In genomic region chr3:50156991-50157493, GRCh38 we compare ENCODE assay signal across 10 cellular contexts. TPM values are rescaled to one million over a fixed set of nuclear protein-coding genes. Genes with fewer than 3 reads are reported as not detected.
DNase-seq lines count a peak whose midpoint lies in the region; ATAC-seq and TF ChIP-seq lines count a peak whose summit lies in the region.
"Had no signal": no experiment of that assay in that cellular context is flagged by ENCODE, and none has a peak within 500 bp of the region (broad histone marks: within the 10 kb centered on the region; RNA-seq: fewer than 3 reads in every experiment).

No MANE protein-coding gene starts in this region.

- CTCF ChIA-PET in activated CD4-positive, alpha-beta T cell treated with anti-CD3 and anti-CD28 coated beads for 36 hours (lab: Charles Lee): interaction anchor here (0.7 kb wide), 1 partner anchor 69 kb away, joined by 3 read pairs; no protein-coding TSS in a partner anchor

- H3K9me3 Mint-ChIP-seq in activated CD4-positive, alpha-beta T cell treated with anti-CD3 and anti-CD28 coated beads for 36 hours (ENCODE audit: low read depth): no peaks in the 10 kb centered on the region
- H3K9me3 Mint-ChIP-seq: CD4-positive, alpha-beta memory T cell had no signal

- H3K27me3 ChIP-seq in heart left ventricle (peaks cover 0 to 23% (median 0%) of the 10 kb centered on the region in 9 donors), ectodermal cell (ENCODE audit: control insufficient read depth, insufficient read depth, low read length, poor library complexity, severe bottlenecking) (peaks cover 33% of the 10 kb centered on the region)

- intact Hi-C loops in heart left ventricle (cut with DNase I) (loop anchor here in 1 of 10 donors (2.0 kb wide), 1 partner anchor 32 kb away; no protein-coding TSS in a partner anchor), Right ventricle myocardium inferior (cut with DNase I) (no loop called here)
- intact Hi-C loops in activated CD4-positive, alpha-beta T cell treated with anti-CD3 and anti-CD28 coated beads for 36 hours (cut with DNase I, micrococcal nuclease): loop anchor here (2.0 to 10.0 kb wide), 2 partner anchors 32 to 602 kb away; partner anchors contain the start of gene BSN (in 1 of the 2)

- POLR2A ChIA-PET in activated CD4-positive, alpha-beta T cell treated with anti-CD3 and anti-CD28 coated beads for 36 hours (lab: Charles Lee): no interaction called here

- H3K27ac ChIP-seq in heart left ventricle: peak overlapping the region in 11 of 12 donors; percentile 53 to 92 (median 81)
- H3K27ac ChIP-seq in ectodermal cell (ENCODE audit: insufficient read depth, low read depth, low read length, poor library complexity, severe bottlenecking): no peak overlapping the region
- no peak overlapping the region for H3K27ac ChIP-seq in mesodermal cell (ENCODE audit: low read depth, low read length, severe bottlenecking)
- H3K27ac ChIP-seq in urinary bladder (ENCODE audit: low read depth): peak overlapping the region; percentile 61

- peaks cover 8% of the 10 kb centered on the region for H3K4me1 Mint-ChIP-seq in activated CD4-positive, alpha-beta T cell treated with anti-CD3 and anti-CD28 coated beads for 36 hours

- TF ChIP-seq POLR2A in heart left ventricle (IDR thresholded peaks at IDR 0.05): no peak

- no peak for TF ChIP-seq CTCF in heart left ventricle (IDR thresholded peaks at IDR 0.05)

- 40 to 58% (median 44%) methylated on average over 13 of the region's 13 CpGs for WGBS in heart left ventricle, 4 donors
- 5% methylated on average over 13 of the region's 13 CpGs for WGBS in ectodermal cell, 2 experiments
- 18 to 19% methylated on average over 10 to 11 of the region's 13 CpGs for WGBS in mesodermal cell (ENCODE audit: insufficient coverage in 2 of 2), 2 experiments
- 38% methylated on average over 13 of the region's 13 CpGs for WGBS in urinary bladder

- no peaks in the 10 kb centered on the region for H3K36me3 ChIP-seq in heart left ventricle
- peaks cover 2% of the 10 kb centered on the region for H3K36me3 ChIP-seq in ectodermal cell (ENCODE audit: control insufficient read depth, insufficient read depth, low read length)
- no peaks in the 10 kb centered on the region for H3K36me3 ChIP-seq in mesodermal cell (ENCODE audit: control insufficient read depth, insufficient read depth, low read length)
- no peaks in the 10 kb centered on the region for H3K36me3 ChIP-seq in urinary bladder (ENCODE audit: insufficient read depth)

- H3K4me1 ChIP-seq in heart left ventricle: peaks cover 3 to 72% (median 36%) of the 10 kb centered on the region in 12 donors
- peaks cover 45% of the 10 kb centered on the region for H3K4me1 ChIP-seq in ectodermal cell (ENCODE audit: control insufficient read depth, insufficient read depth, low read length)
- peaks cover 41% of the 10 kb centered on the region for H3K4me1 ChIP-seq in mesodermal cell (ENCODE audit: control insufficient read depth, insufficient read depth, low read length, poor library complexity, severe bottlenecking)
- H3K4me1 ChIP-seq in urinary bladder (ENCODE audit: insufficient read depth): no peaks in the 10 kb centered on the region

- no peaks in the 10 kb centered on the region for H3K36me3 Mint-ChIP-seq in activated CD4-positive, alpha-beta T cell treated with anti-CD3 and anti-CD28 coated beads for 36 hours (ENCODE audit: low read depth)
- H3K36me3 Mint-ChIP-seq: CD4-positive, alpha-beta memory T cell had no signal

- H3K4me3 ChIP-seq in heart left ventricle: peak overlapping the region in 11 of 12 donors; percentile 40 to 79 (median 62)
- peak overlapping the region; percentile 68 for H3K4me3 ChIP-seq in ectodermal cell (ENCODE audit: insufficient read depth, low read depth, low read length)
- peak overlapping the region; percentile 47 for H3K4me3 ChIP-seq in mesodermal cell (ENCODE audit: extremely low read depth, insufficient read depth, low read length, poor library complexity, severe bottlenecking)
- H3K4me3 ChIP-seq in urinary bladder (ENCODE audit: low read depth, low read length): peak overlapping the region; percentile 60

- H3K27me3 Mint-ChIP-seq in activated CD4-positive, alpha-beta T cell treated with anti-CD3 and anti-CD28 coated beads for 36 hours: peaks cover 29% of the 10 kb centered on the region

- no peak overlapping the region for H3K27ac Mint-ChIP-seq in activated CD4-positive, alpha-beta T cell treated with anti-CD3 and anti-CD28 coated beads for 36 hours

- H3K9me3 ChIP-seq in heart left ventricle: no peaks in the 10 kb centered on the region
- H3K9me3 ChIP-seq in ectodermal cell (ENCODE audit: control insufficient read depth, low read length): no peaks in the 10 kb centered on the region
- H3K9me3 ChIP-seq in mesodermal cell (ENCODE audit: control insufficient read depth, low read length): no peaks in the 10 kb centered on the region

- DNase-seq in heart left ventricle (no peak), Right ventricle myocardium inferior (ENCODE audit: missing footprints) (no peak), cortex of kidney (lab: John Stamatoyannopoulos, UW) (no peak), NCI-H1694 (lab: John Stamatoyannopoulos, UW) (no peak)
- no peak for DNase-seq in activated CD4-positive, alpha-beta T cell treated with anti-CD3 and anti-CD28 coated beads for 36 hours

- no peak overlapping the region for H3K4me3 Mint-ChIP-seq in activated CD4-positive, alpha-beta T cell treated with anti-CD3 and anti-CD28 coated beads for 36 hours

- ATAC-seq in heart left ventricle (peak in 1 of 4 donors; percentile 10), Right ventricle myocardium inferior (no peak)
- ATAC-seq in activated CD4-positive, alpha-beta T cell treated with anti-CD3 and anti-CD28 coated beads for 36 hours: no peak

RNA-seq across cellular contexts. Expression of gene SEMA3F, which starts 1.9 kb away (rescaled TPM):
- total RNA-seq in heart left ventricle (10 to 100 TPM in 6 of 9 donors, 1 to 10 TPM in 3; 6.1 to 94.1 (median 11.3) TPM), Right ventricle myocardium inferior (12.3 TPM), urinary bladder (10.8 TPM)
- polyA plus RNA-seq in heart left ventricle (10 to 100 TPM in 1 of 2 donors, 1 to 10 TPM in 1; 9.3 to 23.9 TPM), urinary bladder (35.1 TPM)
- 57.7 TPM for polyA plus RNA-seq in ectodermal cell (2013, experiment 1 of 4)
- polyA plus RNA-seq in ectodermal cell (2013, experiment 2 of 4): 55.4 TPM
- polyA plus RNA-seq in ectodermal cell (2013, experiment 3 of 4): 39.7 TPM
- 41.2 TPM for polyA plus RNA-seq in ectodermal cell (2013, experiment 4 of 4)
- polyA plus RNA-seq in mesodermal cell (2013, experiment 1 of 2): 36.6 TPM
- polyA plus RNA-seq in mesodermal cell (2013, experiment 2 of 2): 29.9 TPM
- under 1 TPM; 0.25 to 0.46 TPM for total RNA-seq in activated CD4-positive, alpha-beta T cell treated with anti-CD3 and anti-CD28 coated beads for 36 hours
- total RNA-seq: CD4-positive, alpha-beta memory T cell had no signal
- polyA plus RNA-seq: CD4-positive, alpha-beta memory T cell had no signal

RNA-seq across cellular contexts. Expression of gene GNAT1, which starts 34.4 kb away (rescaled TPM):
- total RNA-seq in heart left ventricle (under 1 TPM in 1 of 9 donors, not detected in 8; 0.40 TPM), Right ventricle myocardium inferior (not detected), urinary bladder (not detected)
- polyA plus RNA-seq in heart left ventricle (not detected), urinary bladder (not detected)
- polyA plus RNA-seq in ectodermal cell (2013, experiment 1 of 4): not detected
- polyA plus RNA-seq in ectodermal cell (2013, experiment 2 of 4): 0.78 TPM
- polyA plus RNA-seq in ectodermal cell (2013, experiment 3 of 4): not detected
- not detected for polyA plus RNA-seq in ectodermal cell (2013, experiment 4 of 4)
- not detected for polyA plus RNA-seq in mesodermal cell (2013, experiment 1 of 2)
- polyA plus RNA-seq in mesodermal cell (2013, experiment 2 of 2): not detected
- under 1 TPM in 1 of 2 experiments, not detected in 1; 0.14 TPM for total RNA-seq in activated CD4-positive, alpha-beta T cell treated with anti-CD3 and anti-CD28 coated beads for 36 hours
- total RNA-seq: CD4-positive, alpha-beta memory T cell; SK-MEL-5 had no signal
- polyA plus RNA-seq: CD4-positive, alpha-beta memory T cell had no signal

RNA-seq across cellular contexts. Expression of gene SLC38A3, which starts 48.0 kb away (rescaled TPM):
- total RNA-seq in heart left ventricle: 10 to 100 TPM in 3 of 9 donors, 1 to 10 TPM in 6; 3.6 to 14.8 (median 8.4) TPM
- polyA plus RNA-seq in heart left ventricle: 1 to 10 TPM; 1.0 to 8.8 TPM
- 10.3 TPM for total RNA-seq in Right ventricle myocardium inferior
- polyA plus RNA-seq in ectodermal cell (2013, experiment 1 of 4): 3.6 TPM
- 2.9 TPM for polyA plus RNA-seq in ectodermal cell (2013, experiment 2 of 4)
- 4.5 TPM for polyA plus RNA-seq in ectodermal cell (2013, experiment 3 of 4)
- 3.0 TPM for polyA plus RNA-seq in ectodermal cell (2013, experiment 4 of 4)
- 2.5 TPM for polyA plus RNA-seq in mesodermal cell (2013, experiment 1 of 2)
- 1.4 TPM for polyA plus RNA-seq in mesodermal cell (2013, experiment 2 of 2)
- 0.63 TPM for total RNA-seq in urinary bladder
- polyA plus RNA-seq in urinary bladder: 0.14 TPM
- under 1 TPM in 1 of 2 experiments, not detected in 1; 0.12 TPM for total RNA-seq in activated CD4-positive, alpha-beta T cell treated with anti-CD3 and anti-CD28 coated beads for 36 hours
- total RNA-seq: CD4-positive, alpha-beta memory T cell had no signal
- polyA plus RNA-seq: CD4-positive, alpha-beta memory T cell had no signal

Comparison
In these comparisons a context has a peak if more than half of its experiments do, and no peak if none do; other contexts are left out.
1. H3K27ac ChIP-seq: peak in heart left ventricle (11 of 12) and urinary bladder (single experiment); none in ectodermal cell (single experiment) and mesodermal cell (single experiment).
2. Peak in every context shown above with its lines, with median percentiles within 50 percentile points of each other: H3K4me3 ChIP-seq.